Comparison of ENCODE assay signal across 1 cellular context in the genomic region with DNA sequence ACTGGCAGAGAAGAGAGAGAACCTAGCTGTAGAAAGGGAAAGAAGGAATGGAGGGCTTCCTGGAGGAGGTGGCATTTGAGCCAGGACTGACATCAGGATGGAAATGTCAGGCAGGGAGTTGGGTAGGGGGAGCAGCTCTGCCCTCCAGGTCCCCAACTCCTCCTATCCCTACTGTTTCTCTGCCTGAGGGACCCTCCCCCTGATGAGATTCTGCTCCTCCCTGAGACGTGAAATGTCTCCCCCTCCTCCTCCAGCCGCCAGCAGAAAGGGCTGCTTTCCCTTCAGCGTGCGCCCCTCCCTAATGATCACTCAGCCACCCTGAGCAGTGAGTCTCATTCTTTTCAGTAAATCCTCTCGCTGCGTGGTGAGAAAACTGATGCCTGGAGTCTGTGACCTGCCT.
TF ChIP-seq lines count a peak whose summit lies in the region.

No MANE protein-coding gene starts in this region.

TF ChIP-seq in HepG2, 621 proteins besides CTCF, POLR2A, EP300 and RAD21:
- TF ChIP-seq ZNF451 (CRISPR knock-in tag; IDR thresholded peaks at IDR 0.05) (no peak), SKI (IDR thresholded peaks at IDR 0.05; ENCODE audit: partially characterized antibody) (no peak), HOXA9 (CRISPR knock-in tag; IDR thresholded peaks at IDR 0.05; ENCODE audit: borderline replicate concordance) (no peak), ZFP36 (IDR thresholded peaks at IDR 0.05; ENCODE audit: borderline replicate concordance, low read depth, low read length, partially characterized antibody) (peak; percentile 53)
